16 cellular contexts compared by ENCODE assay signal in genomic region chr6:111563581-111563980, GRCh38. TPM values are rescaled to one million over a fixed set of nuclear protein-coding genes. Genes with fewer than 3 reads are reported as not detected.
A peak's percentile ranks its signal among the peaks of the same experiment; 100 is the strongest.
DNase-seq lines count a peak whose midpoint lies in the region; TF ChIP-seq lines count a peak whose summit lies in the region.
"Had no signal": no experiment of that assay in that cellular context is flagged by ENCODE, and none has a peak within 500 bp of the region (broad histone marks: within the 10 kb centered on the region; RNA-seq: fewer than 3 reads in every experiment).

No MANE protein-coding gene starts in this region.

- H3K4me1 ChIP-seq in tibial artery (peaks cover 6 to 81% (median 54%) of the 10 kb centered on the region in 4 donors), testis (peaks cover 40% of the 10 kb centered on the region)

- intact Hi-C loops in activated T-helper 2 cell treated with anti-CD3 and anti-CD28 coated beads, Interferon-gamma antibody, Interleukin-2, Interleukin-4, amounts not matched to agents 10 μg/mL and 5 μg/mL and 100 μg/mL, durations not matched to agents 14 hours and 24 hours and 36 hours (cut with micrococcal nuclease): no loop called here
- intact Hi-C loops in tibial artery (cut with DNase I; ENCODE audit: low total_unique reads): no loop called here
- intact Hi-C loops in testis (cut with DNase I; ENCODE audit: low total_unique reads): no loop called here

- H3K4me3 Mint-ChIP-seq in activated T-helper 2 cell treated with anti-CD3 and anti-CD28 coated beads, Interferon-gamma antibody, Interleukin-2, Interleukin-4, amounts not matched to agents 10 μg/mL and 5 μg/mL and 100 μg/mL, durations not matched to agents 14 hours and 24 hours and 36 hours (ENCODE audit: low read depth): no peak overlapping the region
- H3K4me3 Mint-ChIP-seq: activated naive CD8-positive, alpha-beta T cell; CD8-positive, alpha-beta memory T cell; T-cell had no signal

- H3K9me3 ChIP-seq in tibial artery (no peaks in the 10 kb centered on the region), testis (no peaks in the 10 kb centered on the region)

- H3K4me3 ChIP-seq in tibial artery: no peak overlapping the region
- H3K4me3 ChIP-seq in testis: no peak overlapping the region
- H3K4me3 ChIP-seq: skin epidermis had no signal

- H3K27ac ChIP-seq in layer of hippocampus (ENCODE audit: low read depth, low read length): peak overlapping the region; percentile 41
- peak overlapping the region; percentile 79 to 82 for H3K27ac ChIP-seq in tibial artery
- no peak overlapping the region for H3K27ac ChIP-seq in testis

- TF ChIP-seq CTCF in tibial artery (IDR thresholded peaks at IDR 0.05) (no peak), testis (IDR thresholded peaks at IDR 0.05) (no peak)

- H3K4me1 Mint-ChIP-seq in activated T-helper 2 cell treated with anti-CD3 and anti-CD28 coated beads, Interferon-gamma antibody, Interleukin-2, Interleukin-4, amounts not matched to agents 10 μg/mL and 5 μg/mL and 100 μg/mL, durations not matched to agents 14 hours and 24 hours and 36 hours (ENCODE audit: low read depth): peaks cover 77% of the 10 kb centered on the region

- H3K36me3 Mint-ChIP-seq in activated T-helper 2 cell treated with anti-CD3 and anti-CD28 coated beads, Interferon-gamma antibody, Interleukin-2, Interleukin-4, amounts not matched to agents 10 μg/mL and 5 μg/mL and 100 μg/mL, durations not matched to agents 14 hours and 24 hours and 36 hours (ENCODE audit: low read depth): peaks cover 85% of the 10 kb centered on the region

- H3K9me3 Mint-ChIP-seq in activated T-helper 2 cell treated with anti-CD3 and anti-CD28 coated beads, Interferon-gamma antibody, Interleukin-2, Interleukin-4, amounts not matched to agents 10 μg/mL and 5 μg/mL and 100 μg/mL, durations not matched to agents 14 hours and 24 hours and 36 hours: no peaks in the 10 kb centered on the region
- H3K9me3 Mint-ChIP-seq: CD8-positive, alpha-beta memory T cell; T-cell had no signal

- no peak for TF ChIP-seq POLR2A in testis (IDR thresholded peaks at IDR 0.05)

- H3K36me3 ChIP-seq in tibial artery: peaks cover 15 to 32% (median 24%) of the 10 kb centered on the region in 3 donors
- H3K36me3 ChIP-seq in testis (ENCODE audit: low read depth, missing control alignments): no peaks in the 10 kb centered on the region

- 94 to 100% methylated on average over 1 of the region's 1 CpG for WGBS in testis, 2 donors

- H3K27me3 Mint-ChIP-seq in activated T-helper 2 cell treated with anti-CD3 and anti-CD28 coated beads, Interferon-gamma antibody, Interleukin-2, Interleukin-4, amounts not matched to agents 10 μg/mL and 5 μg/mL and 100 μg/mL, durations not matched to agents 14 hours and 24 hours and 36 hours (ENCODE audit: low read depth): no peaks in the 10 kb centered on the region
- H3K27me3 Mint-ChIP-seq: activated naive CD8-positive, alpha-beta T cell; T-cell had no signal

- H3K27ac Mint-ChIP-seq in activated T-helper 2 cell treated with anti-CD3 and anti-CD28 coated beads, Interferon-gamma antibody, Interleukin-2, Interleukin-4, amounts not matched to agents 10 μg/mL and 5 μg/mL and 100 μg/mL, durations not matched to agents 14 hours and 24 hours and 36 hours: peak overlapping the region; percentile 4
- H3K27ac Mint-ChIP-seq: activated naive CD8-positive, alpha-beta T cell; T-cell had no signal

- DNase-seq in NCI-H82 (lab: John Stamatoyannopoulos, UW) (peak; percentile 62), NCI-H82 treated with DMSO at 0.1 percent for 48 hours (lab: John Stamatoyannopoulos, UW; ENCODE audit: unreplicated experiment) (no peak), tibial artery (no peak), testis (no peak), AG08395 (ENCODE audit: low spot score) (no peak)
- no peak for DNase-seq in activated T-helper 2 cell treated with anti-CD3 and anti-CD28 coated beads, Interferon-gamma antibody, Interleukin-2, Interleukin-4, amounts not matched to agents 10 μg/mL and 5 μg/mL and 100 μg/mL, durations not matched to agents 14 hours and 24 hours and 36 hours (ENCODE audit: low spot score)
- DNase-seq in activated CD4-positive, CD25-positive, alpha-beta regulatory T cell (lab: John Stamatoyannopoulos, UW): no peak
- DNase-seq: activated CD4-positive, CD25-positive, alpha-beta regulatory T cell treated with anti-CD3 and anti-CD28 coated beads, Interleukin-2, amount 50 U/mL, for 72 hours; CD8-positive, alpha-beta memory T cell; NCI-H526; nucleus accumbens; stimulated activated naive CD4-positive, alpha-beta T cell treated with Interleukin-2 at 50 U/mL for 16 hours; T-cell had no signal

- H3K27me3 ChIP-seq in layer of hippocampus (ENCODE audit: control insufficient read depth, insufficient read depth, low read length) (no peaks in the 10 kb centered on the region), tibial artery (no peaks in the 10 kb centered on the region), testis (no peaks in the 10 kb centered on the region)

RNA-seq across cellular contexts. Expression of gene TRAF3IP2, which starts 42.1 kb away (rescaled TPM):
- 20.9 and 22.5 TPM in 2 replicates for total RNA-seq in activated T-helper 2 cell treated with anti-CD3 and anti-CD28 coated beads, Interferon-gamma antibody, Interleukin-2, Interleukin-4, amounts not matched to agents 10 μg/mL and 5 μg/mL and 100 μg/mL, durations not matched to agents 14 hours and 24 hours and 36 hours
- 1 to 10 TPM; 8.5 to 9.4 TPM for total RNA-seq in testis
- 9.5 TPM for polyA plus RNA-seq in testis (ENCODE audit: insufficient read depth, low read depth, low replicate concordance)

Comparison
In these comparisons a context has a peak if more than half of its experiments do, and no peak if none do; other contexts are left out.
1. H3K27ac ChIP-seq: peak in layer of hippocampus (single experiment) and tibial artery (2 of 2); none in testis (0 of 2).